21 cellular contexts compared by ENCODE assay signal in the genomic region with DNA sequence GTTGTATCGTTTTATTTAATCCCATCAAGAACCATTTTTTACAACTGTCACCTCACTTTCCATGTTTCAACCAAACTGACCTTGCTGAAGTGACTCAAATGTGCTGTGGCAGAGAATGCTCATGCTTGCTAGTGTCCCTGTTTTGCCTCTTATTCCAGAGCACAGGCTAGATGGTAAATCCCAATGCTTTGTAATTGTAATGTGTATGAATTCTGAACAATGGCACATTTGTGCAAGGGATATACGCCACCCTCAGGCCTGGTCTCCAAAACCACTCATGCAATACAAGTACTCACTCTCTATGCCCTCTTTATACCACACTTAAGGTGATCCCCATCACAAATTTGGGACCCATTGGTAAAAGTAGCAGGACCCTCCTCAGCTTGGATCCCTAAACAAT.
"Had no signal": no experiment of that assay in that cellular context is flagged by ENCODE, and none has a peak within 500 bp of the region (broad histone marks: within the 10 kb centered on the region; RNA-seq: fewer than 3 reads in every experiment).

No MANE protein-coding gene starts in this region.

- H3K4me2 ChIP-seq: KMS-11, PC-9 had no signal

- H2AFZ ChIP-seq: PC-9 had no signal

- H3K9me3 ChIP-seq: Peyer's patch, SJCRH30 had no signal

- H3K9me3 Mint-ChIP-seq: IgD-negative memory B cell had no signal

- H3K27me3 ChIP-seq: Peyer's patch, SJCRH30 had no signal

- H3K9ac ChIP-seq: KMS-11 had no signal

- ATAC-seq: Right ventricle myocardium inferior had no signal

- H3K27ac Mint-ChIP-seq: IgD-negative memory B cell had no signal

- H3K36me3 ChIP-seq: Peyer's patch, SJCRH30 had no signal

- H3K27ac ChIP-seq: HL-60, KMS-11, PC-9, Peyer's patch, SJCRH30, SK-N-MC had no signal

- H3K4me3 ChIP-seq: K562, PC-9, Peyer's patch, SJCRH30, SK-N-MC had no signal

- H3K4me1 Mint-ChIP-seq: IgD-negative memory B cell had no signal

- DNase-seq: Kasumi-1, MM.1S, NCI-H1092 treated with DMSO at 0.1 percent for 48 hours, NCI-H1436, NCI-H187, NCI-H2029, NCI-H2081 treated with DMSO at 0.1 percent for 48 hours, NCI-H2227 treated with DMSO at 0.1 percent for 48 hours, NCI-H524, NCI-H526 treated with DMSO at 0.1 percent for 48 hours, NCI-H774, PC-9, Peyer's patch, SHP77 treated with DMSO at 0.1 percent for 48 hours, SJCRH30 had no signal

- H3K4me1 ChIP-seq: Peyer's patch, SJCRH30 had no signal

- H3K4me3 Mint-ChIP-seq: IgD-negative memory B cell had no signal
